ENCODE assay signal across 19 cellular contexts in genomic region chr5:141041427-141041785, GRCh38. TPM values are rescaled to one million over a fixed set of nuclear protein-coding genes. Genes with fewer than 3 reads are reported as not detected.
"Had no signal": no experiment of that assay in that cellular context is flagged by ENCODE, and none has a peak within 500 bp of the region (broad histone marks: within the 10 kb centered on the region; RNA-seq: fewer than 3 reads in every experiment).

No MANE protein-coding gene starts in this region.

- H3K4me1 Mint-ChIP-seq: activated CD4-positive, alpha-beta T cell treated with anti-CD3 and anti-CD28 coated beads, Interleukin-2, amount 10 ng/mL, durations not matched to agents 24 days and 14 days; activated T-helper 17 cell treated with anti-CD3 and anti-CD28 coated beads, Interleukin-2, amount 50 U/mL, for 72 hours; immature natural killer cell; naive thymus-derived CD8-positive, alpha-beta T cell; stimulated activated naive B cell treated with anti-CD40 and anti-IgM and Interleukin-4, amounts not matched to agents 10 μg/mL and 1 μg/mL and 100 μg/mL, for 72 hours; T-helper 17 cell had no signal

- H3K27ac ChIP-seq: brain microvascular endothelial cell had no signal

- H3K9me3 Mint-ChIP-seq: activated CD4-positive, alpha-beta T cell treated with anti-CD3 and anti-CD28 coated beads, Interleukin-2, amount 10 ng/mL, durations not matched to agents 24 days and 14 days; activated CD8-positive, alpha-beta T cell treated with anti-CD3 and anti-CD28 coated beads for 36 hours; activated T-helper 17 cell treated with anti-CD3 and anti-CD28 coated beads, Interleukin-2, amount 50 U/mL, for 72 hours had no signal

- H3K4me1 ChIP-seq: prostate gland had no signal

- H3K27ac Mint-ChIP-seq: activated CD4-positive, alpha-beta T cell treated with anti-CD3 and anti-CD28 coated beads, Interleukin-2, amount 10 ng/mL, durations not matched to agents 24 days and 14 days; activated CD8-positive, alpha-beta T cell treated with anti-CD3 and anti-CD28 coated beads for 36 hours; activated naive CD4-positive, alpha-beta T cell treated with anti-CD3 and anti-CD28 coated beads, Interleukin-2, amount 50 U/mL, for 72 hours; activated T-cell treated with anti-CD3 and anti-CD28 coated beads, Interleukin-2, amount 50 U/mL, for 24 hours; activated T-helper 17 cell treated with anti-CD3 and anti-CD28 coated beads, Interleukin-2, amount 50 U/mL, for 72 hours; immature natural killer cell; naive thymus-derived CD8-positive, alpha-beta T cell; stimulated activated naive B cell treated with anti-CD40 and anti-IgM and Interleukin-4, amounts not matched to agents 10 μg/mL and 1 μg/mL and 100 μg/mL, for 72 hours; T-helper 17 cell had no signal

- H3K4me3 Mint-ChIP-seq: activated CD4-positive, alpha-beta T cell treated with anti-CD3 and anti-CD28 coated beads, Interleukin-2, amount 10 ng/mL, durations not matched to agents 24 days and 14 days; activated CD8-positive, alpha-beta T cell treated with anti-CD3 and anti-CD28 coated beads for 36 hours; activated T-cell treated with anti-CD3 and anti-CD28 coated beads, Interleukin-2, amount 50 U/mL, for 24 hours; activated T-helper 17 cell treated with anti-CD3 and anti-CD28 coated beads, Interleukin-2, amount 50 U/mL, for 72 hours; immature natural killer cell; naive thymus-derived CD8-positive, alpha-beta T cell; stimulated activated naive B cell treated with anti-CD40 and anti-IgM and Interleukin-4, amounts not matched to agents 10 μg/mL and 1 μg/mL and 100 μg/mL, for 72 hours; T-helper 17 cell had no signal

- H3K36me3 ChIP-seq: brain microvascular endothelial cell, lower lobe of right lung, prostate gland had no signal

- H3K36me3 Mint-ChIP-seq: activated naive CD4-positive, alpha-beta T cell treated with anti-CD3 and anti-CD28 coated beads, Interleukin-2, amount 50 U/mL, for 72 hours; immature natural killer cell; stimulated activated naive B cell treated with anti-CD40 and anti-IgM and Interleukin-4, amounts not matched to agents 10 μg/mL and 1 μg/mL and 100 μg/mL, for 72 hours had no signal

- H3K79me2 ChIP-seq: hepatocyte had no signal

- H3K27me3 ChIP-seq: brain microvascular endothelial cell, hepatocyte had no signal

- H3K27me3 Mint-ChIP-seq: activated CD4-positive, alpha-beta T cell treated with anti-CD3 and anti-CD28 coated beads, Interleukin-2, amount 10 ng/mL, durations not matched to agents 24 days and 14 days; T-helper 17 cell had no signal

- H3K9me3 ChIP-seq: lower lobe of right lung, prostate gland had no signal

RNA-seq across cellular contexts. Expression of gene PCDHB1, which starts 9.8 kb away (rescaled TPM):
- total RNA-seq: activated CD4-positive, alpha-beta T cell treated with anti-CD3 and anti-CD28 coated beads, Interleukin-2, amount 10 ng/mL, durations not matched to agents 24 days and 14 days; activated CD8-positive, alpha-beta T cell treated with anti-CD3 and anti-CD28 coated beads for 36 hours; activated naive CD4-positive, alpha-beta T cell treated with anti-CD3 and anti-CD28 coated beads, Interleukin-2, amount 50 U/mL, for 72 hours; activated T-helper 17 cell treated with anti-CD3 and anti-CD28 coated beads, Interleukin-2, amount 50 U/mL, for 72 hours; aorta; dermis microvascular lymphatic vessel endothelial cell; endothelial cell of umbilical vein; esophagus mucosa; left lobe of liver; mesenteric fat pad; naive thymus-derived CD8-positive, alpha-beta T cell; prostate gland; T-helper 17 cell had no signal
- polyA plus RNA-seq: aorta; endothelial cell of umbilical vein; hepatocyte; immature natural killer cell; naive thymus-derived CD8-positive, alpha-beta T cell had no signal

RNA-seq across cellular contexts. Expression of gene PCDHB2, which starts 53.0 kb away (rescaled TPM):
- total RNA-seq: activated CD4-positive, alpha-beta T cell treated with anti-CD3 and anti-CD28 coated beads, Interleukin-2, amount 10 ng/mL, durations not matched to agents 24 days and 14 days; activated CD8-positive, alpha-beta T cell treated with anti-CD3 and anti-CD28 coated beads for 36 hours; activated naive CD4-positive, alpha-beta T cell treated with anti-CD3 and anti-CD28 coated beads, Interleukin-2, amount 50 U/mL, for 72 hours; naive thymus-derived CD8-positive, alpha-beta T cell had no signal
- polyA plus RNA-seq: immature natural killer cell had no signal

RNA-seq across cellular contexts. Expression of gene PCDHB3, which starts 58.9 kb away (rescaled TPM):
- total RNA-seq: activated CD4-positive, alpha-beta T cell treated with anti-CD3 and anti-CD28 coated beads, Interleukin-2, amount 10 ng/mL, durations not matched to agents 24 days and 14 days; activated CD8-positive, alpha-beta T cell treated with anti-CD3 and anti-CD28 coated beads for 36 hours; activated naive CD4-positive, alpha-beta T cell treated with anti-CD3 and anti-CD28 coated beads, Interleukin-2, amount 50 U/mL, for 72 hours; endothelial cell of umbilical vein; naive thymus-derived CD8-positive, alpha-beta T cell; T-helper 17 cell had no signal
- polyA plus RNA-seq: immature natural killer cell; naive thymus-derived CD8-positive, alpha-beta T cell had no signal
